7 cellular contexts compared by ENCODE assay signal in the genomic region with DNA sequence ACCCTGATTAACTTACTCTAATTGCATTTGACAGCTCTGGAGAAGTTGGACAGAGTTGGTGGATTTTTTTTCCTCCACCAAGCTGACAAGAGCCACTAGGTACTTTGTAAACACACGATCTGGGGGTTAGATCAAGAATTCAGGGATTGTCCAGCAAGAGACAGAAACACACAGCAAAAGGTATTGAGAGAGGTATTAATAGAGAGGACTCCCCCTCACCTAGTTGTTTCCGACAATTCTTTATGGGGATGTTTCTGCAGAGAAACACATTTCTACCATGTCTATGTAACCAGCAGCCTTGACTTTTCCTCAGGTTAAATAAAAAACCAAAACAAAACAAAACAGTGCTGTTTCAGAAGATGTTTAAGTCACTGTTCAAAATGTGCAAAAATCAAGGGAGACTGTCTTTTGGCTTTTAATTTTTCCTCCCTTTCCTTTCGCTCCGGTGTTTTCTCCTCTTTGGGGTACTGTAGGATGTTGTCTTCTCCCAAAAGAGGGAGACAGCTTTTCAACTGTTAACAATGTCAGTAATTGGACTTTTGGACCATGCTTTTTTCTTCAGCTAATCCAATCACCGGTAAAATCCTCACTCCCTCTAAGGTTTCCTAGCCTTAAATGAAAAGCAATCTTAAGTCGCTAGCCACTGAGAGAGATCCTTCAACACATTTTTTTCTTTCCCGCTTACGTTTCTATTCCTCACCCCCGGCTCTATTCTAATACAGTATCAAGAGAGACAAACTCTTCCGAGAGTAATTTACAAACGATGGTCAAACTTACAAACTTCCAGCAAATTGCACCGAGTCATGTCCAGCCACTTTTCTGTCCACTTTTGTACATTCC. TPM values are rescaled to one million over a fixed set of nuclear protein-coding genes. Genes with fewer than 3 reads are reported as not detected.
DNase-seq lines count a peak whose midpoint lies in the region; ATAC-seq and TF ChIP-seq lines count a peak whose summit lies in the region.

No MANE protein-coding gene starts in this region.

- H3K27me3 Mint-ChIP-seq in T-cell = no peaks in the 10 kb centered on the region

- peak overlapping the region; percentile 87 for H4K91ac ChIP-seq in trophoblast cell (ENCODE audit: low read depth, low read length)

- peak overlapping the region; percentile 78 for H4K8ac ChIP-seq in trophoblast cell (ENCODE audit: low read depth, low read length)

- H3K27me3 ChIP-seq in HL-60 (ENCODE audit: insufficient read depth, poor library complexity, severe bottlenecking) = no peaks in the 10 kb centered on the region
- H3K27me3 ChIP-seq in trophoblast cell (ENCODE audit: insufficient read depth, low read length) = no peaks in the 10 kb centered on the region

- H3K4me2 ChIP-seq in trophoblast cell (ENCODE audit: low read length) = peak overlapping the region; percentile 83

- peak overlapping the region; percentile 96 for H3K9ac ChIP-seq in trophoblast cell (ENCODE audit: low read length)

- no peak for TF ChIP-seq CTCF in HL-60 (IDR thresholded peaks at IDR 0.05; ENCODE audit: insufficient read depth, low read length)
- no peak for TF ChIP-seq CTCF in fibroblast of pulmonary artery (IDR thresholded peaks at IDR 0.05; ENCODE audit: low read length, missing control alignments)

- no peak overlapping the region for H4K12ac ChIP-seq in trophoblast cell (ENCODE audit: low read depth, low read length)

- peak overlapping the region; percentile 91 for H3K18ac ChIP-seq in trophoblast cell (ENCODE audit: low read length)

- peak overlapping the region; percentile 97 for H2BK5ac ChIP-seq in trophoblast cell (ENCODE audit: low read depth, low read length, poor library complexity)

- WGBS in trophoblast cell (ENCODE audit: extremely low coverage, insufficient coverage, insufficient read length) = no CpG with 5 or more reads among the region's 12 CpGs

- peak overlapping the region; percentile 52 for H2AFZ ChIP-seq in trophoblast cell (ENCODE audit: insufficient read depth, low read length, poor library complexity)

- peak overlapping the region; percentile 93 to 98 for H3K27ac Mint-ChIP-seq in T-cell

- H3K23ac ChIP-seq in trophoblast cell (ENCODE audit: low read length) = no peak overlapping the region

- H3K36me3 ChIP-seq in trophoblast cell (ENCODE audit: control insufficient read depth in 1 of 2, insufficient read depth in 2 of 2, low read length in 2 of 2) = peaks cover 4 to 7% of the 10 kb centered on the region in 2 experiments

- ATAC-seq in T-cell (replicated peaks in 1 of 4) = no peak

- peak overlapping the region; percentile 90 for H3K4ac ChIP-seq in trophoblast cell (ENCODE audit: low read depth, low read length)

- CTCF ChIA-PET in T-cell (lab: Charles Lee) = interaction anchor here (0.6 to 7.2 kb wide), 132 partner anchors 11 to 1111 kb away, joined by 3 to 145 read pairs (median 5); partner anchors contain the start of genes CCDC82 (in 1 of the 2), FAM76B (in 1 of the 2), JRKL (in 1 of the 2) and SESN3 (in 1 of the 2)

- peak overlapping the region; percentile 94 for H2BK120ac ChIP-seq in trophoblast cell (ENCODE audit: insufficient read depth, low read length, poor library complexity)

- peaks cover 14 to 32% of the 10 kb centered on the region in 2 experiments for H3K4me1 ChIP-seq in trophoblast cell (ENCODE audit: control insufficient read depth in 1 of 2, insufficient read depth in 2 of 2, low read length in 2 of 2)

- DNase-seq in HL-60 (ENCODE audit: low read depth in 1 of 2, low spot score in 1 of 2) (no peak), T-cell (peak in 1 of 34 experiments; percentile 3), fibroblast of pulmonary artery (ENCODE audit: low read depth) (no peak), trophoblast cell (no peak), NCI-H748 (lab: John Stamatoyannopoulos, UW; ENCODE audit: unreplicated experiment) (no peak), NCI-H1048 (lab: John Stamatoyannopoulos, UW) (no peak)
- DNase-seq in activated effector memory CD4-positive, alpha-beta T cell treated with anti-CD3 and anti-CD28 coated beads, Interleukin-2, amount 50 U/mL, for 16 hours = no peak

- H2AK5ac ChIP-seq in trophoblast cell (ENCODE audit: low read length) = peak overlapping the region; percentile 59

- peaks cover 31% of the 10 kb centered on the region for H3K79me2 ChIP-seq in trophoblast cell (ENCODE audit: control insufficient read depth, insufficient read depth, low read length, poor library complexity)

- H3K14ac ChIP-seq in trophoblast cell (ENCODE audit: low read length) = peak overlapping the region; percentile 29

- H3K9me3 Mint-ChIP-seq in T-cell = no peaks in the 10 kb centered on the region

- peak overlapping the region; percentile 87 to 98 (median 98) for H3K4me3 Mint-ChIP-seq in T-cell

- peaks cover 2% of the 10 kb centered on the region for H3K36me3 Mint-ChIP-seq in T-cell

- H3K4me3 ChIP-seq in HL-60 (replicated peaks; ENCODE audit: insufficient read depth, low read length) (peak overlapping the region; percentile 52), fibroblast of pulmonary artery (replicated peaks; ENCODE audit: low read depth, low read length) (peak overlapping the region; percentile 72), trophoblast cell (ENCODE audit: low read depth, low read length) (peak overlapping the region; percentile 86)

- H2BK12ac ChIP-seq in trophoblast cell (ENCODE audit: low read length) = no peak overlapping the region

- H3K27ac ChIP-seq in HL-60 (replicated peaks) = no peak overlapping the region
- peak overlapping the region; percentile 88 for H3K27ac ChIP-seq in trophoblast cell (ENCODE audit: low read depth, low read length)

- peaks cover 31 to 54% (median 44%) of the 10 kb centered on the region in 3 donors for H3K4me1 Mint-ChIP-seq in T-cell

- H3K79me1 ChIP-seq in trophoblast cell (ENCODE audit: low read length) = peaks cover 20% of the 10 kb centered on the region

- peaks cover 2% of the 10 kb centered on the region for H3K9me3 ChIP-seq in trophoblast cell (ENCODE audit: insufficient read depth, low read depth, low read length)

- POLR2A ChIA-PET in T-cell (lab: Charles Lee) = interaction anchor here (0.6 to 3.2 kb wide), 18 partner anchors 10 to 506 kb away, joined by 3 to 38 read pairs (median 4); partner anchors contain the start of genes CCDC82 (in 1 of the 2) and JRKL (in 1 of the 2)

RNA-seq across cellular contexts. Expression of gene MAML2, which starts 0.6 kb away (rescaled TPM):
- total RNA-seq in T-cell = 10 to 100 TPM; 30.4 to 66.7 (median 35.1) TPM
- 35.1 and 38.4 TPM in 2 replicates for polyA plus RNA-seq in trophoblast cell (2013)

RNA-seq across cellular contexts. Expression of gene CCDC82, which starts 47.4 kb away (rescaled TPM):
- 10 to 100 TPM; 28.9 to 37.1 (median 33.5) TPM for total RNA-seq in T-cell
- 36.3 and 37.3 TPM in 2 replicates for polyA plus RNA-seq in trophoblast cell (2013)

RNA-seq across cellular contexts. Expression of gene JRKL, which starts 47.5 kb away (rescaled TPM):
- 10 to 100 TPM in 3 of 5 donors, 1 to 10 TPM in 2; 4.8 to 15.6 (median 12.3) TPM for total RNA-seq in T-cell
- polyA plus RNA-seq in trophoblast cell (2013) = 5.0 and 5.4 TPM in 2 replicates
